20 cellular contexts compared by ENCODE assay signal in the genomic region with DNA sequence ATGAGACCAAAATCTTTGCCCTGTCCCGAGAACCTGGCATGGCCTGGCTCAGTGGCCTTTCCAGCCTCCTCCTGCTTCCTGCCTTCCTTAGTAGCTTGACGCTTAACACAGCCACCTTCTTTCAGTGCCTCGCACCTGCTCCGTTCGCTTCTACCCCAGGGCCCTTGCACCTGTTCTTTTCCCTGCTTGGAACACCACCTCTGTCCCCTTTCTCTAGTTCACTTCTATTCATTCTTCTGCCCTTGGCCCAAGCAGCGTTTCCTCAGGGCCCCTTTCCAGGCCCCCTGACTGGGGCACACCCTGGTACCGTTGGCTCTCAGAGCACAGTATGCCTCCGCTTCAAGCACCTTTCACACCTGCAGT. TPM values are rescaled to one million over a fixed set of nuclear protein-coding genes. Genes with fewer than 3 reads are reported as not detected.
DNase-seq lines count a peak whose midpoint lies in the region; ATAC-seq, FAIRE-seq and TF ChIP-seq lines count a peak whose summit lies in the region.
"Had no signal": no experiment of that assay in that cellular context is flagged by ENCODE, and none has a peak within 500 bp of the region (broad histone marks: within the 10 kb centered on the region; RNA-seq: fewer than 3 reads in every experiment).

No MANE protein-coding gene starts in this region.

- no peaks in the 10 kb centered on the region for H3K27me3 Mint-ChIP-seq in CD4-positive, alpha-beta memory T cell

- WGBS in H1 (ENCODE audit: extremely low coverage in 1 of 2, insufficient coverage in 1 of 2, insufficient read length in 1 of 2, insufficient replicate concordance in 2 of 2, low coverage in 1 of 2, low lambda C conversion rate in 2 of 2, missing lambda C conversion rate in 1 of 2), 2 experiments, result 86% methylated on average over 8 of the region's 8 CpGs; no CpG with 5 or more reads in 1 of the 2 experiments
- WGBS in gastroesophageal sphincter (ENCODE audit: low coverage in 1 of 2), 2 donors, result 80 to 81% methylated on average over 5 to 8 of the region's 8 CpGs

- H2BK15ac ChIP-seq in H1 (ENCODE audit: low read length), result peak overlapping the region; percentile 92; the same call in 1 of the 2 replicates

- DNase-seq in CD4-positive, alpha-beta memory T cell, result no peak
- no peak for DNase-seq in H1 (ENCODE audit: low read depth in 1 of 2, low spot score in 2 of 2)
- DNase-seq in COLO668 (lab: John Stamatoyannopoulos, UW; ENCODE audit: unreplicated experiment), result no peak
- no peak for DNase-seq in foreskin keratinocyte
- DNase-seq in coronary artery (ENCODE audit: low spot score), result no peak
- DNase-seq: BE2C; CD8-positive, alpha-beta T cell; DMS53; GF-D8; GOT3; HFFc6 had no signal

- no peak overlapping the region for H3K14ac ChIP-seq in H1 (ENCODE audit: insufficient read length)

- H3K23me2 ChIP-seq in H1 (ENCODE audit: low read depth, low read length), result no peaks in the 10 kb centered on the region

- H4K5ac ChIP-seq in H1 (ENCODE audit: insufficient read length, low read depth, low read length), result no peak overlapping the region

- TF ChIP-seq CTCF in HEK293 (tag by site-specific recombination; IDR thresholded peaks at IDR 0.05) (no peak), H1 (IDR thresholded peaks at IDR 0.05; ENCODE audit: control extremely low read depth in 1 of 3, insufficient read depth in 1 of 3, low read depth in 1 of 3, low read length in 3 of 3) (no peak), gastroesophageal sphincter (IDR thresholded peaks at IDR 0.05) (no peak), foreskin keratinocyte (conservative IDR thresholded peaks at IDR 0.05) (no peak), coronary artery (IDR thresholded peaks at IDR 0.05) (no peak)

- no peak overlapping the region for H2BK20ac ChIP-seq in H1 (ENCODE audit: low read length)

- no peaks in the 10 kb centered on the region for H3K9me3 Mint-ChIP-seq in CD4-positive, alpha-beta memory T cell
- H3K9me3 Mint-ChIP-seq: CD8-positive, alpha-beta T cell; HFFc6 had no signal

- H4K8ac ChIP-seq in H1 (ENCODE audit: extremely low read depth, insufficient read depth, low read length), result no peak overlapping the region

- intact Hi-C loops in CD4-positive, alpha-beta memory T cell (cut with micrococcal nuclease), result no loop called here

- no peaks in the 10 kb centered on the region for H4K20me1 ChIP-seq in H1 (replicated peaks in 1 of 2; ENCODE audit: control insufficient read depth in 1 of 2, insufficient read depth in 2 of 2, low read length in 2 of 2)

- H3K4me2 ChIP-seq in H1 (ENCODE audit: insufficient read depth in 1 of 2, low read depth in 2 of 2, low read length in 2 of 2), result no peak overlapping the region
- H3K4me2 ChIP-seq: A549 had no signal

- no peak for TF ChIP-seq POLR2A in H1 (IDR thresholded peaks at IDR 0.05; ENCODE audit: control extremely low read depth in 1 of 2, low read depth in 2 of 2, low read length in 2 of 2)
- TF ChIP-seq POLR2A in gastroesophageal sphincter (IDR thresholded peaks at IDR 0.05), result no peak

- TF ChIP-seq EP300 in H1 (IDR thresholded peaks at IDR 0.05; ENCODE audit: borderline replicate concordance in 1 of 2, low read depth in 2 of 2, low read length in 2 of 2) (no peak), gastroesophageal sphincter (IDR thresholded peaks at IDR 0.05) (no peak)

- no peak overlapping the region for H2AFZ ChIP-seq in H1 (ENCODE audit: low read length)

- H3K56ac ChIP-seq in H1 (replicated peaks; ENCODE audit: insufficient read length, low read depth, low read length), result no peak overlapping the region

- H3K79me2 ChIP-seq in H1 (ENCODE audit: control insufficient read depth in 1 of 2, insufficient read depth in 2 of 2, low read length in 2 of 2), result no peaks in the 10 kb centered on the region

- no peak for TF ChIP-seq RAD21 in H1 (IDR thresholded peaks at IDR 0.05 in 1 of 2, conservative IDR thresholded peaks at IDR 0.05 in 1 of 2; ENCODE audit: low read depth in 2 of 2, low read length in 2 of 2)

- no peaks in the 10 kb centered on the region for H3K9me3 ChIP-seq in CD4-positive, alpha-beta memory T cell (ENCODE audit: control insufficient read depth in 1 of 2, low read length in 2 of 2)
- H3K9me3 ChIP-seq in HEK293 (ENCODE audit: control insufficient read depth, insufficient read depth, low read depth, low read length) (no peaks in the 10 kb centered on the region), H1 (ENCODE audit: insufficient read depth in 2 of 2, low read depth in 1 of 2, low read length in 1 of 2) (no peaks in the 10 kb centered on the region), gastroesophageal sphincter (no peaks in the 10 kb centered on the region)
- H3K9me3 ChIP-seq: A549, BE2C, HAP-1 had no signal

- no peak overlapping the region; the same call in 1 of the 2 replicates for H2AK5ac ChIP-seq in H1 (ENCODE audit: low read depth, low read length)

- no peak overlapping the region for H3K4me3 Mint-ChIP-seq in CD4-positive, alpha-beta memory T cell
- H3K4me3 Mint-ChIP-seq: CD8-positive, alpha-beta T cell; HFFc6 had no signal

- H2BK120ac ChIP-seq in H1 (replicated peaks; ENCODE audit: low read depth, low read length), result no peak overlapping the region

- no peak overlapping the region for H3K18ac ChIP-seq in H1 (ENCODE audit: extremely low read depth, low read length)

- no peaks in the 10 kb centered on the region for H3K27me3 ChIP-seq in CD4-positive, alpha-beta memory T cell (ENCODE audit: insufficient read depth, low read length)
- no peaks in the 10 kb centered on the region; a peak in 1 of 7 replicates for H3K27me3 ChIP-seq in H1 (replicated peaks in 1 of 4; ENCODE audit: control insufficient read depth in 3 of 4, extremely low read depth in 1 of 4, insufficient read depth in 3 of 4, low read length in 3 of 4)
- H3K27me3 ChIP-seq in gastroesophageal sphincter, result no peaks in the 10 kb centered on the region
- no peaks in the 10 kb centered on the region for H3K27me3 ChIP-seq in foreskin keratinocyte
- H3K27me3 ChIP-seq: BE2C had no signal

- no peaks in the 10 kb centered on the region for H3K79me1 ChIP-seq in H1 (ENCODE audit: low read depth, low read length)

- POLR2A ChIA-PET in CD4-positive, alpha-beta memory T cell (lab: Charles Lee; ENCODE audit: partially characterized antibody), result no interaction called here
- POLR2A ChIA-PET in HEK293 (lab: Yijun Ruan, JAX) (interaction anchor here (1.0 kb wide), 1 partner anchor 394 kb away, joined by 3 read pairs; no protein-coding TSS in a partner anchor), H1 (lab: Charles Lee; ENCODE audit: partially characterized antibody) (no interaction called here)

- H3K36me3 Mint-ChIP-seq in CD4-positive, alpha-beta memory T cell, result peaks cover 0 to 10% of the 10 kb centered on the region in 2 donors

- H3K4me1 ChIP-seq in CD4-positive, alpha-beta memory T cell (ENCODE audit: insufficient read depth, low read length), result peaks cover 14% of the 10 kb centered on the region
- no peaks in the 10 kb centered on the region for H3K4me1 ChIP-seq in HEK293 (ENCODE audit: control insufficient read depth, insufficient read depth, low read length)
- peaks cover 0 to 5% (median 3%) of the 10 kb centered on the region in 4 experiments; a peak in 5 of 7 replicates for H3K4me1 ChIP-seq in H1 (replicated peaks in 1 of 4; ENCODE audit: control insufficient read depth in 3 of 4, insufficient read depth in 4 of 4, low read length in 3 of 4)
- H3K4me1 ChIP-seq in gastroesophageal sphincter, result peaks cover 0 to 78% (median 33%) of the 10 kb centered on the region in 3 donors
- H3K4me1 ChIP-seq in foreskin keratinocyte, result no peaks in the 10 kb centered on the region
- H3K4me1 ChIP-seq: BE2C had no signal

- H3K9ac ChIP-seq in H1 (replicated peaks in 1 of 4; ENCODE audit: extremely low read depth in 1 of 4, low read depth in 3 of 4, low read length in 3 of 4), result no peak overlapping the region

- peak overlapping the region in 4 of 7 donors; percentile 5 to 71 (median 42) for H3K27ac Mint-ChIP-seq in CD4-positive, alpha-beta memory T cell
- H3K27ac Mint-ChIP-seq: CD8-positive, alpha-beta T cell; HFFc6 had no signal

- H4K91ac ChIP-seq in H1 (replicated peaks; ENCODE audit: insufficient read length, low read length), result no peak overlapping the region

- H3K27ac ChIP-seq in CD4-positive, alpha-beta memory T cell (ENCODE audit: low read depth, low read length), result no peak overlapping the region
- no peak overlapping the region for H3K27ac ChIP-seq in HEK293 (ENCODE audit: extremely low read depth, low read depth, low read length)
- H3K27ac ChIP-seq in H1 (ENCODE audit: low read depth, low read length), result no peak overlapping the region
- H3K27ac ChIP-seq in gastroesophageal sphincter, result peak overlapping the region in 3 of 4 donors; percentile 74 to 99 (median 93)
- no peak overlapping the region for H3K27ac ChIP-seq in foreskin keratinocyte
- H3K27ac ChIP-seq in coronary artery, result no peak overlapping the region
- H3K27ac ChIP-seq: A549, C4-2B, HL-60 had no signal

- H2BK12ac ChIP-seq in H1 (ENCODE audit: low read depth, low read length), result peak overlapping the region; percentile 80; the same call in 1 of the 2 replicates

- ATAC-seq in gastroesophageal sphincter, result no peak
- ATAC-seq in HG02840 (IDR thresholded peaks at IDR 0.05; ENCODE audit: low FRiP score, unreplicated experiment), result no peak
- ATAC-seq in foreskin keratinocyte, result no peak
- ATAC-seq: A549; CD8-positive, alpha-beta T cell had no signal

- CTCF ChIA-PET in CD4-positive, alpha-beta memory T cell (lab: Charles Lee; ENCODE audit: partially characterized antibody), result no interaction called here
- CTCF ChIA-PET in HEK293 (lab: Yijun Ruan, JAX) (interaction anchor here (0.5 to 0.9 kb wide), 3 partner anchors 282 to 350 kb away, joined by 3 read pairs; no protein-coding TSS in a partner anchor), H1 (lab: Charles Lee; ENCODE audit: partially characterized antibody) (interaction anchor here (0.6 to 7.9 kb wide), 3 partner anchors 9 to 98 kb away, joined by 3 to 63 read pairs (median 4); no protein-coding TSS in a partner anchor)

- no peak overlapping the region for H3K4ac ChIP-seq in H1 (replicated peaks; ENCODE audit: insufficient read length, low read depth, low read length)

- peaks cover 10 to 27% (median 16%) of the 10 kb centered on the region in 4 donors for H3K4me1 Mint-ChIP-seq in CD4-positive, alpha-beta memory T cell

- no peak for FAIRE-seq in H1 (lab: Jason Lieb, UNC)
- FAIRE-seq: A549, GM19239 had no signal

- no peaks in the 10 kb centered on the region for H3K36me3 ChIP-seq in CD4-positive, alpha-beta memory T cell (ENCODE audit: insufficient read depth, low read length)
- H3K36me3 ChIP-seq in HEK293 (ENCODE audit: control insufficient read depth in 2 of 2, insufficient read depth in 1 of 2, low read length in 2 of 2) (no peaks in the 10 kb centered on the region), H1 (ENCODE audit: control insufficient read depth in 2 of 4, insufficient read depth in 4 of 4, low read length in 3 of 4) (no peaks in the 10 kb centered on the region), gastroesophageal sphincter (peaks cover 0 to 57% of the 10 kb centered on the region in 2 donors)
- H3K36me3 ChIP-seq: BE2C, HAP-1 had no signal

- no peak overlapping the region for H3K23ac ChIP-seq in H1 (ENCODE audit: insufficient read length)

- H2BK5ac ChIP-seq in H1 (ENCODE audit: low read depth, low read length), result no peak overlapping the region

- H3K4me3 ChIP-seq in CD4-positive, alpha-beta memory T cell (ENCODE audit: low read length in 2 of 2), result no peak overlapping the region
- no peak overlapping the region for H3K4me3 ChIP-seq in HEK293 (ENCODE audit: low read depth, low read length)
- H3K4me3 ChIP-seq in H1 (ENCODE audit: extremely low read depth in 1 of 4, insufficient read depth in 2 of 4, low read depth in 3 of 4, low read length in 4 of 4), result no peak overlapping the region
- no peak overlapping the region for H3K4me3 ChIP-seq in gastroesophageal sphincter
- no peak overlapping the region for H3K4me3 ChIP-seq in coronary artery
- H3K4me3 ChIP-seq: A549, HAP-1 had no signal

RNA-seq across cellular contexts. Expression of gene HTR6, which starts 9.0 kb away (rescaled TPM):
- under 1 TPM; 0.33 to 0.44 TPM for total RNA-seq in CD4-positive, alpha-beta memory T cell
- polyA plus RNA-seq in CD4-positive, alpha-beta memory T cell, result 1 to 10 TPM in 1 of 2 donors, not detected in 1; 1.1 TPM
- 0.69 and 0.76 TPM in 2 replicates for total RNA-seq in H1 (2021; fragmentation: NEBNext Ultra II Directional; extraction: Animal tissue kit (Norgen Biotek cat#: 25700))
- polyA plus RNA-seq in H1 (2011; rRNA removed) (0.95 and 1.4 TPM in 2 replicates), foreskin keratinocyte (not detected in 2 replicates)
- 0.44 TPM for polyA plus RNA-seq in H1 (2011; cell fraction: cytosol; rRNA removed)
- 0.93 TPM for polyA plus RNA-seq in H1 (2011; cell fraction: nucleus; rRNA removed)
- polyA plus RNA-seq in H1 (2012, experiment 1 of 2), result 0.29 to 1.0 TPM (median 0.73 TPM) in 4 replicates
- polyA plus RNA-seq in H1 (2012, experiment 2 of 2), result 0.64 TPM
- 1.4 TPM for polyA plus RNA-seq in H1 (2013, experiment 1 of 2)
- 1.1 TPM for polyA plus RNA-seq in H1 (2013, experiment 2 of 2)
- 0.22 and 0.24 TPM in 2 replicates for polyA minus RNA-seq in H1 (2011; rRNA and poly(A)+ RNA removed)
- 1.7 TPM for polyA minus RNA-seq in H1 (2011; cell fraction: cytosol; rRNA and poly(A)+ RNA removed)
- polyA minus RNA-seq in H1 (2011; cell fraction: nucleus; rRNA and poly(A)+ RNA removed), result 1.1 TPM
- total RNA-seq in gastroesophageal sphincter (not detected), foreskin keratinocyte (not detected in 2 replicates)
- total RNA-seq: HFFc6 had no signal
- polyA plus RNA-seq: AG04450 had no signal

RNA-seq across cellular contexts. Expression of gene NBL1, which starts 11.6 kb away (rescaled TPM):
- total RNA-seq in CD4-positive, alpha-beta memory T cell, result 10 to 100 TPM; 22.8 to 24.6 TPM
- 10 to 100 TPM in 1 of 2 donors, 1 to 10 TPM in 1; 8.9 to 12.0 TPM for polyA plus RNA-seq in CD4-positive, alpha-beta memory T cell
- total RNA-seq in H1 (2021; fragmentation: NEBNext Ultra II Directional; extraction: Animal tissue kit (Norgen Biotek cat#: 25700)), result 9.7 and 10.4 TPM in 2 replicates
- polyA plus RNA-seq in H1 (2011; rRNA removed), result 8.7 and 10.8 TPM in 2 replicates
- 10.4 TPM for polyA plus RNA-seq in H1 (2011; cell fraction: cytosol; rRNA removed)
- 11.9 TPM for polyA plus RNA-seq in H1 (2011; cell fraction: nucleus; rRNA removed)
- 5.2 to 10.1 TPM (median 8.0 TPM) in 4 replicates for polyA plus RNA-seq in H1 (2012, experiment 1 of 2)
- polyA plus RNA-seq in H1 (2012, experiment 2 of 2), result 6.4 TPM
- 5.8 TPM for polyA plus RNA-seq in H1 (2013, experiment 1 of 2)
- 6.8 TPM for polyA plus RNA-seq in H1 (2013, experiment 2 of 2)
- polyA minus RNA-seq in H1 (2011; rRNA and poly(A)+ RNA removed), result 7.4 and 9.7 TPM in 2 replicates
- polyA minus RNA-seq in H1 (2011; cell fraction: cytosol; rRNA and poly(A)+ RNA removed), result 7.9 TPM
- polyA minus RNA-seq in H1 (2011; cell fraction: nucleus; rRNA and poly(A)+ RNA removed), result 6.3 TPM
- 100 to 1,000 TPM; 203 to 343 (median 301) TPM for total RNA-seq in gastroesophageal sphincter
- 93.4 and 105 TPM in 2 replicates for total RNA-seq in foreskin keratinocyte
- 119 and 130 TPM in 2 replicates for polyA plus RNA-seq in foreskin keratinocyte

Comparison
In these comparisons a context has a peak if more than half of its experiments do, and no peak if none do; other contexts are left out.
1. H3K27ac ChIP-seq: peak in gastroesophageal sphincter (3 of 4); none in CD4-positive, alpha-beta memory T cell (single experiment), HEK293 (single experiment), H1 (single experiment), foreskin keratinocyte (single experiment) and coronary artery (0 of 2).